ENCODE assay signal across 8 cellular contexts in genomic region chr12:9331218-9331626, GRCh38.
DNase-seq lines count a peak whose midpoint lies in the region; ATAC-seq, FAIRE-seq and TF ChIP-seq lines count a peak whose summit lies in the region.

No MANE protein-coding gene starts in this region.

- H3K4me2 ChIP-seq in A549: no peak overlapping the region

- POLR2A ChIA-PET in A549 (lab: Yijun Ruan, JAX): no interaction called here

- WGBS in A549 (ENCODE audit: missing lambda C conversion rate): 19% methylated on average over 3 of the region's 5 CpGs

- no peak for TF ChIP-seq POLR2A in A549 (IDR thresholded peaks at IDR 0.05; ENCODE audit: low read length)

- H3K4me3 ChIP-seq in A549: no peak overlapping the region
- no peak overlapping the region for H3K4me3 ChIP-seq in choroid plexus epithelial cell (ENCODE audit: low read depth, low read length)
- H3K4me3 ChIP-seq in left lung: no peak overlapping the region

- H3K27ac ChIP-seq in A549 (no peak overlapping the region), left lung (no peak overlapping the region)

- no peak for TF ChIP-seq EP300 in A549 (IDR thresholded peaks at IDR 0.05)

- DNase-seq in A549 (ENCODE audit: low read depth in 1 of 2, low spot score in 1 of 2) (peak; percentile 35 to 49), NCI-H1694 (lab: John Stamatoyannopoulos, UW) (peak; percentile 23), choroid plexus epithelial cell (ENCODE audit: low read depth) (peak; percentile 67), left lung (peak; percentile 68 to 88)
- peak; percentile 62 for DNase-seq in activated CD4-positive, alpha-beta T cell treated with anti-CD3 and anti-CD28 coated beads for 1 hour
- peak; percentile 38 to 59 (median 45) for DNase-seq in stimulated activated CD4-positive, alpha-beta T cell treated with anti-CD3 and anti-CD28 coated beads, TNF-alpha, amount 100 ng/mL, for 4 hours (ENCODE audit: low read depth in 3 of 3)

- no peaks in the 10 kb centered on the region for H3K27me3 ChIP-seq in left lung

- peak; percentile 77 for FAIRE-seq in A549 (lab: Jason Lieb, UNC)

- H3K36me3 ChIP-seq in left lung: no peaks in the 10 kb centered on the region

- peak; percentile 83 to 85 for TF ChIP-seq RAD21 in A549 (conservative IDR thresholded peaks at IDR 0.05 in 1 of 2, IDR thresholded peaks at IDR 0.05 in 1 of 2)

- ATAC-seq in A549 (peak; percentile 79 to 90; a peak in 5 of 6 replicates), GM18502 (IDR thresholded peaks at IDR 0.05; ENCODE audit: poor library complexity, unreplicated experiment) (peak; percentile 52), left lung (peak; percentile 99), HG02840 (IDR thresholded peaks at IDR 0.05; ENCODE audit: low FRiP score, unreplicated experiment) (no peak)

- CTCF ChIA-PET in A549 (lab: Yijun Ruan, JAX): interaction anchor here (0.5 to 1.7 kb wide), 11 partner anchors 9 to 674 kb away, joined by 3 to 15 read pairs (median 4); no protein-coding TSS in a partner anchor

- H3K9me3 ChIP-seq in A549: no peaks in the 10 kb centered on the region
- peaks cover 0 to 6% of the 10 kb centered on the region in 2 donors for H3K9me3 ChIP-seq in left lung

- TF ChIP-seq CTCF in A549 (IDR thresholded peaks at IDR 0.05): peak; percentile 85
- peak; percentile 100 for TF ChIP-seq CTCF in choroid plexus epithelial cell (conservative IDR thresholded peaks at IDR 0.05; ENCODE audit: low read depth, low read length)
- TF ChIP-seq CTCF in left lung (IDR thresholded peaks at IDR 0.05): peak; percentile 94 to 99

- intact Hi-C loops in left lung (cut with DNase I): no loop called here

- H3K4me1 ChIP-seq in A549 (0 out of 3 replicates have a peak, but pooled peaks cover 6% of the 10 kb centered on the region), left lung (peaks cover 0 to 8% of the 10 kb centered on the region in 2 donors)

TF ChIP-seq in A549, 52 proteins besides CTCF, POLR2A, EP300 and RAD21:
- TF ChIP-seq CHD4 (IDR thresholded peaks at IDR 0.05; ENCODE audit: borderline replicate concordance): no peak
- peak; percentile 62 for TF ChIP-seq SMC3 (IDR thresholded peaks at IDR 0.05)

Comparison
In these comparisons a context has a peak if more than half of its experiments do, and no peak if none do; other contexts are left out.
1. DNase-seq: peak in every context shown above with its lines; median percentile 78 in left lung; 67 in choroid plexus epithelial cell; 62 in activated CD4-positive, alpha-beta T cell treated with anti-CD3 and anti-CD28 coated beads for 1 hour; 45 in stimulated activated CD4-positive, alpha-beta T cell treated with anti-CD3 and anti-CD28 coated beads, TNF-alpha, amount 100 ng/mL, for 4 hours; 42 in A549; 23 in NCI-H1694.